In genomic region chr13:30792257-30793000, GRCh38 we compare ENCODE assay signal across 8 cellular contexts. TPM values are rescaled to one million over a fixed set of nuclear protein-coding genes. Genes with fewer than 3 reads are reported as not detected.
DNase-seq lines count a peak whose midpoint lies in the region; ATAC-seq, FAIRE-seq and TF ChIP-seq lines count a peak whose summit lies in the region.

No MANE protein-coding gene starts in this region.

- DNase-seq in C1 segment of cervical spinal cord (lab: John Stamatoyannopoulos, UW) (peak in 11 of 14 donors; percentile 15 to 91 (median 52)), NCI-H446 treated with DMSO at 0.1 percent for 48 hours (lab: John Stamatoyannopoulos, UW) (peak; percentile 45), mesothelial cell of epicardium (ENCODE audit: low spot score in 2 of 2, unreplicated experiment in 2 of 2) (no peak), GM19240 (ENCODE audit: insufficient read length, low spot score) (no peak), cortex of kidney (lab: John Stamatoyannopoulos, UW) (no peak)
- no peak for DNase-seq in activated CD4-positive, alpha-beta T cell treated with anti-CD3 and anti-CD28 coated beads for 36 hours
- DNase-seq in activated CD4-positive, alpha-beta T cell treated with anti-CD3 and anti-CD28 coated beads, Interleukin-2, amount 50 U/mL, for 48 hours = no peak

- intact Hi-C loops in activated CD4-positive, alpha-beta T cell treated with anti-CD3 and anti-CD28 coated beads for 36 hours (cut with DNase I, micrococcal nuclease) = no loop called here

- CTCF ChIA-PET in activated CD4-positive, alpha-beta T cell treated with anti-CD3 and anti-CD28 coated beads for 36 hours (lab: Charles Lee) = interaction anchor here (0.6 to 2.4 kb wide), 5 partner anchors 13 to 189 kb away, joined by 3 to 8 read pairs (median 3); no protein-coding TSS in a partner anchor

- no peak for TF ChIP-seq CTCF in mesothelial cell of epicardium (IDR thresholded peaks at IDR 0.05; ENCODE audit: unreplicated experiment)

- no peaks in the 10 kb centered on the region for H3K9me3 Mint-ChIP-seq in mesothelial cell of epicardium
- no peaks in the 10 kb centered on the region for H3K9me3 Mint-ChIP-seq in activated CD4-positive, alpha-beta T cell treated with anti-CD3 and anti-CD28 coated beads for 36 hours (ENCODE audit: low read depth)

- H3K27ac Mint-ChIP-seq in mesothelial cell of epicardium = peak overlapping the region; percentile 71
- H3K27ac Mint-ChIP-seq in activated CD4-positive, alpha-beta T cell treated with anti-CD3 and anti-CD28 coated beads for 36 hours = no peak overlapping the region

- no peaks in the 10 kb centered on the region for H3K27me3 Mint-ChIP-seq in mesothelial cell of epicardium (ENCODE audit: low read depth)
- no peaks in the 10 kb centered on the region for H3K27me3 Mint-ChIP-seq in activated CD4-positive, alpha-beta T cell treated with anti-CD3 and anti-CD28 coated beads for 36 hours

- POLR2A ChIA-PET in activated CD4-positive, alpha-beta T cell treated with anti-CD3 and anti-CD28 coated beads for 36 hours (lab: Charles Lee) = interaction anchor here (0.8 kb wide), 1 partner anchor 53 kb away, joined by 3 read pairs; no protein-coding TSS in a partner anchor

- no peak overlapping the region for H3K4me3 Mint-ChIP-seq in mesothelial cell of epicardium
- no peak overlapping the region for H3K4me3 Mint-ChIP-seq in activated CD4-positive, alpha-beta T cell treated with anti-CD3 and anti-CD28 coated beads for 36 hours

- no peak for ATAC-seq in activated CD4-positive, alpha-beta T cell treated with anti-CD3 and anti-CD28 coated beads for 36 hours

- no peaks in the 10 kb centered on the region for H3K36me3 Mint-ChIP-seq in mesothelial cell of epicardium
- H3K36me3 Mint-ChIP-seq in activated CD4-positive, alpha-beta T cell treated with anti-CD3 and anti-CD28 coated beads for 36 hours (ENCODE audit: low read depth) = peaks cover 1% of the 10 kb centered on the region

- peak; percentile 92 for FAIRE-seq in endometrium (lab: Jason Lieb, UNC)

- H3K4me1 Mint-ChIP-seq in mesothelial cell of epicardium = peaks cover 32% of the 10 kb centered on the region
- H3K4me1 Mint-ChIP-seq in activated CD4-positive, alpha-beta T cell treated with anti-CD3 and anti-CD28 coated beads for 36 hours = peaks cover 29% of the 10 kb centered on the region

RNA-seq across cellular contexts. Expression of gene ALOX5AP, which starts 57.1 kb away (rescaled TPM):
- 0.25 TPM in 2 of 3 replicates, not detected in the other for total RNA-seq in mesothelial cell of epicardium
- total RNA-seq in activated CD4-positive, alpha-beta T cell treated with anti-CD3 and anti-CD28 coated beads for 36 hours = 10 to 100 TPM; 24.9 to 29.6 TPM

Comparison
In these comparisons a context has a peak if more than half of its experiments do, and no peak if none do; other contexts are left out.
1. DNase-seq: peak in C1 segment of cervical spinal cord (11 of 14) and NCI-H446 treated with DMSO at 0.1 percent for 48 hours (single experiment); none in mesothelial cell of epicardium (0 of 2), GM19240 (single experiment), activated CD4-positive, alpha-beta T cell treated with anti-CD3 and anti-CD28 coated beads for 36 hours (single experiment), activated CD4-positive, alpha-beta T cell treated with anti-CD3 and anti-CD28 coated beads, Interleukin-2, amount 50 U/mL, for 48 hours (0 of 2) and cortex of kidney (single experiment).
2. RNA of gene ALOX5AP, which starts 57.1 kb away (total RNA-seq): 24.9 to 29.6 TPM in activated CD4-positive, alpha-beta T cell treated with anti-CD3 and anti-CD28 coated beads for 36 hours; 0.25 TPM in mesothelial cell of epicardium; every median in the first group is over 10 times any median in the second.